17 cellular contexts compared by ENCODE assay signal in the genomic region with DNA sequence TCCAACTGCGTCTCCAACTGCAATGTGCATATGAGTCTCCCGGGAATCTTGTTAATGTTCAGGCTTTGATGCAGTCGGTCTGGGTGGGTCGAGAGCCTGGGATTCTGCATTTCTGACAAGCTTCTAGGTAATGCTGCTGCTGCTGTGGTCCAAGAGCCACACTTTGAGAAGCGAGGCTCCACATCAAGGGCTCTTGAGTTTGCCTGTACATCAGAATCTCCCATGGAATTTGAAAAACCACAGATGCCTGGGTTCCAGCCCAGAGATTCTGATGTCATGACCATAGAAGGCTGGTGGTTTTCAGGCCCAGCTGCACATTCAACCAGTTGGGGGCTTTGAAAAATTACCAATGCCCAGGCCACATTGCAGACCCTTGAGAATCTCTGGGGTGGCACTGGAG.
DNase-seq lines count a peak whose midpoint lies in the region; ATAC-seq and TF ChIP-seq lines count a peak whose summit lies in the region.
"Had no signal": no experiment of that assay in that cellular context is flagged by ENCODE, and none has a peak within 500 bp of the region (broad histone marks: within the 10 kb centered on the region; RNA-seq: fewer than 3 reads in every experiment).

No MANE protein-coding gene starts in this region.

- peak overlapping the region; percentile 35 for H3K4me3 Mint-ChIP-seq in activated T-cell treated with anti-CD3 and anti-CD28 coated beads, Interleukin-2, amount 50 U/mL, for 4 hours
- H3K4me3 Mint-ChIP-seq in activated T-cell treated with anti-CD3 and anti-CD28 coated beads, Interleukin-2, amount 50 U/mL, for 72 hours = no peak overlapping the region
- H3K4me3 Mint-ChIP-seq in stimulated activated naive CD8-positive, alpha-beta T cell treated with anti-CD3 and anti-CD28 coated beads, Interleukin-15, amount 100 ng/mL, for 72 hours = no peak overlapping the region
- H3K4me3 Mint-ChIP-seq in T-helper 2 cell treated with Interferon-gamma antibody and Interleukin-4, amounts not matched to agents 5 μg/mL and 100 μg/mL, for 36 hours = no peak overlapping the region
- H3K4me3 Mint-ChIP-seq: dendritic cell treated with granulocyte-macrophage colony-stimulating factor and Interleukin-4, amounts not matched to agents 40 ng/mL and 50 ng/mL, for 4 days; HFFc6 had no signal

- no peak for TF ChIP-seq CTCF in fibroblast of the aortic adventitia (IDR thresholded peaks at IDR 0.05; ENCODE audit: insufficient read depth, low read length)

- peaks cover 29% of the 10 kb centered on the region for H3K4me1 Mint-ChIP-seq in activated T-cell treated with anti-CD3 and anti-CD28 coated beads, Interleukin-2, amount 50 U/mL, for 4 hours (ENCODE audit: low read depth)
- H3K4me1 Mint-ChIP-seq in activated T-cell treated with anti-CD3 and anti-CD28 coated beads, Interleukin-2, amount 50 U/mL, for 72 hours (ENCODE audit: low read depth) = peaks cover 38% of the 10 kb centered on the region
- peaks cover 47% of the 10 kb centered on the region for H3K4me1 Mint-ChIP-seq in stimulated activated naive CD8-positive, alpha-beta T cell treated with anti-CD3 and anti-CD28 coated beads, Interleukin-15, amount 100 ng/mL, for 72 hours
- peaks cover 10% of the 10 kb centered on the region for H3K4me1 Mint-ChIP-seq in T-helper 2 cell treated with Interferon-gamma antibody and Interleukin-4, amounts not matched to agents 5 μg/mL and 100 μg/mL, for 36 hours (ENCODE audit: low read depth)

- no peak for DNase-seq in activated T-cell treated with anti-CD3 and anti-CD28 coated beads, Interleukin-2, amount 50 U/mL, for 4 hours
- DNase-seq in activated T-cell treated with anti-CD3 and anti-CD28 coated beads, Interleukin-2, amount 50 U/mL, for 72 hours = no peak
- DNase-seq in SW480 (ENCODE audit: low spot score) (peak; percentile 36), fibroblast of the aortic adventitia (ENCODE audit: low read depth) (peak; percentile 64), SW 1271 (lab: John Stamatoyannopoulos, UW) (no peak)
- DNase-seq in stimulated activated naive CD8-positive, alpha-beta T cell treated with anti-CD3 and anti-CD28 coated beads, Interleukin-15, amount 100 ng/mL, for 72 hours = no peak
- no peak for DNase-seq in T-helper 2 cell treated with Interferon-gamma antibody and Interleukin-4, amounts not matched to agents 5 μg/mL and 100 μg/mL, for 36 hours (ENCODE audit: low spot score)
- DNase-seq: activated CD8-positive, alpha-beta memory T cell treated with anti-CD3 and anti-CD28 coated beads, Interleukin-2, amount 10 ng/mL, durations not matched to agents 7 days and 5 days; Calu3; HFFc6; Right ventricle myocardium superior; stimulated activated CD4-positive, alpha-beta T cell treated with anti-CD3 and anti-CD28 coated beads, Interleukin-4, amount 100 ng/mL, for 4 hours; stimulated activated naive CD4-positive, alpha-beta T cell treated with Interleukin-2 at 50 U/mL for 16 hours had no signal

- H3K4me3 ChIP-seq in fibroblast of the aortic adventitia (ENCODE audit: low read depth, low read length) = no peak overlapping the region
- H3K4me3 ChIP-seq: esophagus muscularis mucosa, lung had no signal

- peaks cover 5% of the 10 kb centered on the region for H3K27me3 Mint-ChIP-seq in activated T-cell treated with anti-CD3 and anti-CD28 coated beads, Interleukin-2, amount 50 U/mL, for 4 hours (ENCODE audit: low read depth)
- H3K27me3 Mint-ChIP-seq in activated T-cell treated with anti-CD3 and anti-CD28 coated beads, Interleukin-2, amount 50 U/mL, for 72 hours (ENCODE audit: low read depth) = peaks cover 52% of the 10 kb centered on the region
- peaks cover 47% of the 10 kb centered on the region for H3K27me3 Mint-ChIP-seq in stimulated activated naive CD8-positive, alpha-beta T cell treated with anti-CD3 and anti-CD28 coated beads, Interleukin-15, amount 100 ng/mL, for 72 hours
- H3K27me3 Mint-ChIP-seq in T-helper 2 cell treated with Interferon-gamma antibody and Interleukin-4, amounts not matched to agents 5 μg/mL and 100 μg/mL, for 36 hours (ENCODE audit: low read depth) = peaks cover 37% of the 10 kb centered on the region

- H3K9me3 Mint-ChIP-seq in activated T-cell treated with anti-CD3 and anti-CD28 coated beads, Interleukin-2, amount 50 U/mL, for 4 hours = no peaks in the 10 kb centered on the region
- no peaks in the 10 kb centered on the region for H3K9me3 Mint-ChIP-seq in activated T-cell treated with anti-CD3 and anti-CD28 coated beads, Interleukin-2, amount 50 U/mL, for 72 hours
- no peaks in the 10 kb centered on the region for H3K9me3 Mint-ChIP-seq in stimulated activated naive CD8-positive, alpha-beta T cell treated with anti-CD3 and anti-CD28 coated beads, Interleukin-15, amount 100 ng/mL, for 72 hours
- no peaks in the 10 kb centered on the region for H3K9me3 Mint-ChIP-seq in T-helper 2 cell treated with Interferon-gamma antibody and Interleukin-4, amounts not matched to agents 5 μg/mL and 100 μg/mL, for 36 hours
- H3K9me3 Mint-ChIP-seq: dendritic cell treated with granulocyte-macrophage colony-stimulating factor and Interleukin-4, amounts not matched to agents 40 ng/mL and 50 ng/mL, for 4 days; HFFc6 had no signal

- no peaks in the 10 kb centered on the region for H3K36me3 Mint-ChIP-seq in activated T-cell treated with anti-CD3 and anti-CD28 coated beads, Interleukin-2, amount 50 U/mL, for 4 hours (ENCODE audit: insufficient read depth)
- H3K36me3 Mint-ChIP-seq in activated T-cell treated with anti-CD3 and anti-CD28 coated beads, Interleukin-2, amount 50 U/mL, for 72 hours (ENCODE audit: insufficient read depth in 2 of 2) = no peaks in the 10 kb centered on the region
- H3K36me3 Mint-ChIP-seq in T-helper 2 cell treated with Interferon-gamma antibody and Interleukin-4, amounts not matched to agents 5 μg/mL and 100 μg/mL, for 36 hours (ENCODE audit: low read depth) = no peaks in the 10 kb centered on the region
- H3K36me3 Mint-ChIP-seq: activated CD8-positive, alpha-beta memory T cell treated with anti-CD3 and anti-CD28 coated beads, Interleukin-2, amount 10 ng/mL, durations not matched to agents 7 days and 5 days had no signal

- no peak for ATAC-seq in activated T-cell treated with anti-CD3 and anti-CD28 coated beads, Interleukin-2, amount 50 U/mL, for 4 hours
- no peak for ATAC-seq in activated T-cell treated with anti-CD3 and anti-CD28 coated beads, Interleukin-2, amount 50 U/mL, for 72 hours (replicated peaks in 1 of 2)
- ATAC-seq in HG03280 (IDR thresholded peaks at IDR 0.05; ENCODE audit: unreplicated experiment) = no peak
- no peak for ATAC-seq in stimulated activated naive CD8-positive, alpha-beta T cell treated with anti-CD3 and anti-CD28 coated beads, Interleukin-15, amount 100 ng/mL, for 72 hours

- H3K27ac Mint-ChIP-seq in activated T-cell treated with anti-CD3 and anti-CD28 coated beads, Interleukin-2, amount 50 U/mL, for 72 hours = no peak overlapping the region
- no peak overlapping the region for H3K27ac Mint-ChIP-seq in stimulated activated naive CD8-positive, alpha-beta T cell treated with anti-CD3 and anti-CD28 coated beads, Interleukin-15, amount 100 ng/mL, for 72 hours
- H3K27ac Mint-ChIP-seq in T-helper 2 cell treated with Interferon-gamma antibody and Interleukin-4, amounts not matched to agents 5 μg/mL and 100 μg/mL, for 36 hours = no peak overlapping the region
- H3K27ac Mint-ChIP-seq: activated CD8-positive, alpha-beta memory T cell treated with anti-CD3 and anti-CD28 coated beads, Interleukin-2, amount 10 ng/mL, durations not matched to agents 7 days and 5 days; dendritic cell treated with granulocyte-macrophage colony-stimulating factor and Interleukin-4, amounts not matched to agents 40 ng/mL and 50 ng/mL, for 4 days; HFFc6 had no signal

Comparison
In these comparisons a context has a peak if more than half of its experiments do, and no peak if none do; other contexts are left out.
1. DNase-seq: peak in SW480 (single experiment) and fibroblast of the aortic adventitia (single experiment); none in activated T-cell treated with anti-CD3 and anti-CD28 coated beads, Interleukin-2, amount 50 U/mL, for 4 hours (single experiment), activated T-cell treated with anti-CD3 and anti-CD28 coated beads, Interleukin-2, amount 50 U/mL, for 72 hours (0 of 2), SW 1271 (0 of 2), stimulated activated naive CD8-positive, alpha-beta T cell treated with anti-CD3 and anti-CD28 coated beads, Interleukin-15, amount 100 ng/mL, for 72 hours (0 of 2) and T-helper 2 cell treated with Interferon-gamma antibody and Interleukin-4, amounts not matched to agents 5 μg/mL and 100 μg/mL, for 36 hours (single experiment).